ENCODE assay signal across 1 cellular context in genomic region chr2:222945887-222946286, GRCh38.
TF ChIP-seq lines count a peak whose summit lies in the region.

No MANE protein-coding gene starts in this region.

TF ChIP-seq in IMR-90, 13 proteins besides CTCF, POLR2A, EP300 and RAD21 (continued from another document):
- no peak for TF ChIP-seq BHLHE40 (IDR thresholded peaks at IDR 0.05; ENCODE audit: low read depth, low read length)
- no peak for TF ChIP-seq MXI1 (IDR thresholded peaks at IDR 0.05; ENCODE audit: borderline replicate concordance, low read depth, low read length)
- TF ChIP-seq MAFK (IDR thresholded peaks at IDR 0.05; ENCODE audit: low read depth, low read length) = no peak
- no peak for TF ChIP-seq MAZ (IDR thresholded peaks at IDR 0.05; ENCODE audit: borderline replicate concordance, low read depth, low read length)
